Comparison of ENCODE assay signal across 3 cellular contexts in the genomic region with DNA sequence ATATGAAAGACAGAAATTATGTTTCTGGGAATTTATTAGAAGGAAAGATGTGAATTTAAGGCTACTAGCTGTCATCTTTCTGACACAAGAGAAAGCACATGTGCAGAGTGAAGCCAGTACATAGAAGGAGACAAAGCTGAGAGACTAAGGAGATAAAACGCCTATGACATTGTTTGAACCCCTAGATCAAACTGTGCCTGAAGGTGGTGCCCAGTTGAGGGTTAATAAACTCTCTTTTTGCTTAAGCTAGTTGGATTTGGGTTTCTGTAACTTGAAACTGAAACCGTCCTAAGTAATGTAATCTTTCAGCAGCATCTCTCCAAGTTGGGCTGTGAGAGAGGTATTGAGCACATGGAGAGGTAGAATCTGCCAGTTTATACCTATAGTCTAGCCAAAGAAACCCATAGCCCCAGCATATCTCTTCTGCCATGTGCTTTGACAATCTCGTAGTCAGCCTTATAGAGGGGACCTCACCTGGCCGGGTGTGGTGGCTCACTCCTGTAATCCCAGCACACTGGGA.
TF ChIP-seq lines count a peak whose summit lies in the region.

No MANE protein-coding gene starts in this region.

TF ChIP-seq in GM23338, 12 proteins besides CTCF, POLR2A, EP300 and RAD21 (continued from another document and continues in another):
- TF ChIP-seq POLR2AphosphoS5 (IDR thresholded peaks at IDR 0.05; ENCODE audit: low read depth) (no peak), CREB1 (CRISPR knock-in tag; IDR thresholded peaks at IDR 0.05; ENCODE audit: low read depth) (no peak), STAT1 (IDR thresholded peaks at IDR 0.05; ENCODE audit: unreplicated experiment) (no peak), ZNF331 (CRISPR knock-in tag; IDR thresholded peaks at IDR 0.05; ENCODE audit: low read depth) (no peak), ETS1 (IDR thresholded peaks at IDR 0.05) (no peak), JUNB (IDR thresholded peaks at IDR 0.05; ENCODE audit: unreplicated experiment) (no peak), EZH2 (IDR thresholded peaks at IDR 0.05; ENCODE audit: low read depth, unreplicated experiment) (no peak)
- TF ChIP-seq, protein P1, sequence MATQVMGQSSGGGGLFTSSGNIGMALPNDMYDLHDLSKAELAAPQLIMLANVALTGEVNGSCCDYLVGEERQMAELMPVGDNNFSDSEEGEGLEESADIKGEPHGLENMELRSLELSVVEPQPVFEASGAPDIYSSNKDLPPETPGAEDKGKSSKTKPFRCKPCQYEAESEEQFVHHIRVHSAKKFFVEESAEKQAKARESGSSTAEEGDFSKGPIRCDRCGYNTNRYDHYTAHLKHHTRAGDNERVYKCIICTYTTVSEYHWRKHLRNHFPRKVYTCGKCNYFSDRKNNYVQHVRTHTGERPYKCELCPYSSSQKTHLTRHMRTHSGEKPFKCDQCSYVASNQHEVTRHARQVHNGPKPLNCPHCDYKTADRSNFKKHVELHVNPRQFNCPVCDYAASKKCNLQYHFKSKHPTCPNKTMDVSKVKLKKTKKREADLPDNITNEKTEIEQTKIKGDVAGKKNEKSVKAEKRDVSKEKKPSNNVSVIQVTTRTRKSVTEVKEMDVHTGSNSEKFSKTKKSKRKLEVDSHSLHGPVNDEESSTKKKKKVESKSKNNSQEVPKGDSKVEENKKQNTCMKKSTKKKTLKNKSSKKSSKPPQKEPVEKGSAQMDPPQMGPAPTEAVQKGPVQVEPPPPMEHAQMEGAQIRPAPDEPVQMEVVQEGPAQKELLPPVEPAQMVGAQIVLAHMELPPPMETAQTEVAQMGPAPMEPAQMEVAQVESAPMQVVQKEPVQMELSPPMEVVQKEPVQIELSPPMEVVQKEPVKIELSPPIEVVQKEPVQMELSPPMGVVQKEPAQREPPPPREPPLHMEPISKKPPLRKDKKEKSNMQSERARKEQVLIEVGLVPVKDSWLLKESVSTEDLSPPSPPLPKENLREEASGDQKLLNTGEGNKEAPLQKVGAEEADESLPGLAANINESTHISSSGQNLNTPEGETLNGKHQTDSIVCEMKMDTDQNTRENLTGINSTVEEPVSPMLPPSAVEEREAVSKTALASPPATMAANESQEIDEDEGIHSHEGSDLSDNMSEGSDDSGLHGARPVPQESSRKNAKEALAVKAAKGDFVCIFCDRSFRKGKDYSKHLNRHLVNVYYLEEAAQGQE (IDR thresholded peaks at IDR 0.05; ENCODE audit: unreplicated experiment), result no peak

TF ChIP-seq in WTC11, 78 proteins besides CTCF, POLR2A, EP300 and RAD21:
- TF ChIP-seq HMGXB4 (CRISPR knock-in tag; IDR thresholded peaks at IDR 0.05) (no peak), TCF7 (CRISPR knock-in tag; IDR thresholded peaks at IDR 0.05; ENCODE audit: low read depth) (no peak), ATF1 (CRISPR knock-in tag; IDR thresholded peaks at IDR 0.05) (no peak), ZNF416 (CRISPR knock-in tag; IDR thresholded peaks at IDR 0.05) (no peak), NR3C1 (CRISPR knock-in tag; conservative IDR thresholded peaks at IDR 0.05; ENCODE audit: low read depth) (no peak), JAZF1 (CRISPR knock-in tag; IDR thresholded peaks at IDR 0.05) (no peak), ZMAT4 (CRISPR knock-in tag; IDR thresholded peaks at IDR 0.05) (no peak), MXD4 (CRISPR knock-in tag; IDR thresholded peaks at IDR 0.05; ENCODE audit: borderline replicate concordance) (no peak), E2F1 (CRISPR knock-in tag; IDR thresholded peaks at IDR 0.05) (no peak), ZNF423 (CRISPR knock-in tag; IDR thresholded peaks at IDR 0.05) (no peak), TP53 (CRISPR knock-in tag; IDR thresholded peaks at IDR 0.05) (no peak), JUN (CRISPR knock-in tag; IDR thresholded peaks at IDR 0.05) (no peak), RORB (CRISPR knock-in tag; IDR thresholded peaks at IDR 0.05) (no peak), ZNF232 (CRISPR knock-in tag; IDR thresholded peaks at IDR 0.05) (no peak)
- TF ChIP-seq, protein P2, sequence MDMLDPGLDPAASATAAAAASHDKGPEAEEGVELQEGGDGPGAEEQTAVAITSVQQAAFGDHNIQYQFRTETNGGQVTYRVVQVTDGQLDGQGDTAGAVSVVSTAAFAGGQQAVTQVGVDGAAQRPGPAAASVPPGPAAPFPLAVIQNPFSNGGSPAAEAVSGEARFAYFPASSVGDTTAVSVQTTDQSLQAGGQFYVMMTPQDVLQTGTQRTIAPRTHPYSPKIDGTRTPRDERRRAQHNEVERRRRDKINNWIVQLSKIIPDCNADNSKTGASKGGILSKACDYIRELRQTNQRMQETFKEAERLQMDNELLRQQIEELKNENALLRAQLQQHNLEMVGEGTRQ (CRISPR knock-in tag; IDR thresholded peaks at IDR 0.05), result no peak

TF ChIP-seq in SK-N-SH, 30 proteins besides CTCF, POLR2A, EP300 and RAD21 (continued from another document):
- TF ChIP-seq SMC3 (IDR thresholded peaks at IDR 0.05; ENCODE audit: low read depth, low read length) (no peak), YY1 (IDR thresholded peaks at IDR 0.05; ENCODE audit: low read depth) (no peak), JUND (IDR thresholded peaks at IDR 0.05) (no peak), TEAD4 (IDR thresholded peaks at IDR 0.05; ENCODE audit: borderline replicate concordance, insufficient read depth) (no peak), FOXM1 (IDR thresholded peaks at IDR 0.05; ENCODE audit: low read depth) (no peak), SIN3A (IDR thresholded peaks at IDR 0.05; ENCODE audit: borderline replicate concordance, low read depth, low read length) (no peak), POLR2AphosphoS5 (IDR thresholded peaks at IDR 0.05; ENCODE audit: low read depth, low read length) (no peak), MEF2A (IDR thresholded peaks at IDR 0.05; ENCODE audit: borderline replicate concordance, low read depth) (no peak), NFIC (IDR thresholded peaks at IDR 0.05; ENCODE audit: borderline replicate concordance) (no peak), GATA2 (CRISPR knock-in tag; IDR thresholded peaks at IDR 0.05) (no peak), MXI1 (IDR thresholded peaks at IDR 0.05; ENCODE audit: low read depth, low read length) (no peak), FOSL2 (IDR thresholded peaks at IDR 0.05; ENCODE audit: borderline replicate concordance, low read depth) (no peak), CHD2 (IDR thresholded peaks at IDR 0.05; ENCODE audit: low read length, partially characterized antibody) (no peak)
- TF ChIP-seq, protein P3, sequence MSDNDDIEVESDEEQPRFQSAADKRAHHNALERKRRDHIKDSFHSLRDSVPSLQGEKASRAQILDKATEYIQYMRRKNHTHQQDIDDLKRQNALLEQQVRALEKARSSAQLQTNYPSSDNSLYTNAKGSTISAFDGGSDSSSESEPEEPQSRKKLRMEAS (IDR thresholded peaks at IDR 0.05; ENCODE audit: low read depth), result no peak
- TF ChIP-seq, protein P4, sequence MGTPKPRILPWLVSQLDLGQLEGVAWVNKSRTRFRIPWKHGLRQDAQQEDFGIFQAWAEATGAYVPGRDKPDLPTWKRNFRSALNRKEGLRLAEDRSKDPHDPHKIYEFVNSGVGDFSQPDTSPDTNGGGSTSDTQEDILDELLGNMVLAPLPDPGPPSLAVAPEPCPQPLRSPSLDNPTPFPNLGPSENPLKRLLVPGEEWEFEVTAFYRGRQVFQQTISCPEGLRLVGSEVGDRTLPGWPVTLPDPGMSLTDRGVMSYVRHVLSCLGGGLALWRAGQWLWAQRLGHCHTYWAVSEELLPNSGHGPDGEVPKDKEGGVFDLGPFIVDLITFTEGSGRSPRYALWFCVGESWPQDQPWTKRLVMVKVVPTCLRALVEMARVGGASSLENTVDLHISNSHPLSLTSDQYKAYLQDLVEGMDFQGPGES (IDR thresholded peaks at IDR 0.05; ENCODE audit: low read depth, low read length), result no peak
- TF ChIP-seq, protein P2 (IDR thresholded peaks at IDR 0.05; ENCODE audit: borderline replicate concordance, low read depth, low read length), result no peak
- TF ChIP-seq, protein P1 (IDR thresholded peaks at IDR 0.05; ENCODE audit: low read depth, low read length), result no peak
